In the genomic region with DNA sequence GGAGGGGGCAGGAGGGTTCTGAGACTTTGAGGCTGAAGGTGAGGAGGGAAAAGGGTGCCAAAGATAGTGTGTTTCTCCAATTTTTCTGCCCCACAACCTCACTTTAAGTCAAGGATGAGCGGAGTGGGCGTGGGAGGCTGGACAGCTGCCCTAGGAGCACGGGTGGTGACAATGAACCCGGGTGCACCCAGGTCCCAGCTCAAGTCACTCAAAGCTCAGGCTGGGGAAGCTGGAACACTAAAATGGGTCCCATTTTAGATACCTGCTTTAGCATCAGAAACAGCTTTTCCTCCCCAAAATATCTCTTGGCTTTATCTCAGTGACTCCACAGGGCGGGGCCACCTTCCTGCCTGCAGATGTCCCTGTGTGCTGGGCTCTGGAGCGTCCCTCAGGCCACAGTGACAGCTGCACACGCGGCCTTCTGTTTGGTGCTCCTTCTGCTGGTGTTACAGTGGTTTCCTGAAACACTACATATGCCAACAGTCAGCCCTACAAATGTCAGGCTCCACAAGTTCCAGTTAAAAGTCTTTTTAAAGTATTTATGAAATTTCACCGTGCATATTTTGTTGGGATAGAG, we compare ENCODE assay signal across 9 cellular contexts.
A peak's percentile ranks its signal among the peaks of the same experiment; 100 is the strongest.
DNase-seq lines count a peak whose midpoint lies in the region; ATAC-seq lines count a peak whose summit lies in the region.
"Had no signal": no experiment of that assay in that cellular context is flagged by ENCODE, and none has a peak within 500 bp of the region (broad histone marks: within the 10 kb centered on the region; RNA-seq: fewer than 3 reads in every experiment).

No MANE protein-coding gene starts in this region.

- DNase-seq in DMS 273 (lab: John Stamatoyannopoulos, UW; ENCODE audit: unreplicated experiment) = peak; percentile 54
- no peak for DNase-seq in DMS 273 treated with DMSO at 0.1 percent for 48 hours (lab: John Stamatoyannopoulos, UW)
- peak; percentile 85 for DNase-seq in MV-4-11 (lab: John Stamatoyannopoulos, UW)
- DNase-seq in globus pallidus (ENCODE audit: low spot score) = no peak

- no peak overlapping the region for H3K4me3 ChIP-seq in muscle layer of duodenum (ENCODE audit: low read depth in 1 of 2, low read length in 2 of 2)

- no peaks in the 10 kb centered on the region for H3K27me3 ChIP-seq in muscle layer of duodenum (ENCODE audit: low read depth, low read length)

- H3K9me3 ChIP-seq in muscle layer of duodenum (ENCODE audit: control insufficient read depth in 1 of 2, low read length in 2 of 2) = no peaks in the 10 kb centered on the region

- H3K36me3 ChIP-seq in muscle layer of duodenum (ENCODE audit: control insufficient read depth in 1 of 2, insufficient read depth in 2 of 2, low read length in 2 of 2) = no peaks in the 10 kb centered on the region

- no peaks in the 10 kb centered on the region for H3K27me3 Mint-ChIP-seq in activated naive CD8-positive, alpha-beta T cell

- H3K27ac ChIP-seq in muscle layer of duodenum (ENCODE audit: low read length) = peak overlapping the region; percentile 31
- H3K27ac ChIP-seq: 22Rv1 had no signal

- H3K27ac Mint-ChIP-seq in activated naive CD8-positive, alpha-beta T cell = peak overlapping the region; percentile 81

- ATAC-seq in GM21447 (IDR thresholded peaks at IDR 0.05; ENCODE audit: unreplicated experiment) (no peak), GM18870 (IDR thresholded peaks at IDR 0.05; ENCODE audit: unreplicated experiment) (no peak)

- no peaks in the 10 kb centered on the region for H3K9me3 Mint-ChIP-seq in activated naive CD8-positive, alpha-beta T cell (ENCODE audit: low read depth)

- peak overlapping the region; percentile 76 for H3K4me3 Mint-ChIP-seq in activated naive CD8-positive, alpha-beta T cell

- peaks cover 3 to 22% of the 10 kb centered on the region in 2 donors for H3K4me1 ChIP-seq in muscle layer of duodenum (ENCODE audit: control insufficient read depth in 1 of 2, insufficient read depth in 2 of 2, low read length in 2 of 2)

- H3K4me1 Mint-ChIP-seq in activated naive CD8-positive, alpha-beta T cell (ENCODE audit: low read depth) = peaks cover 36% of the 10 kb centered on the region

- H3K36me3 Mint-ChIP-seq in activated naive CD8-positive, alpha-beta T cell = no peaks in the 10 kb centered on the region

Comparison
In these comparisons a context has a peak if more than half of its experiments do, and no peak if none do; other contexts are left out.
1. DNase-seq: peak in DMS 273 (single experiment) and MV-4-11 (single experiment); none in DMS 273 treated with DMSO at 0.1 percent for 48 hours (single experiment) and globus pallidus (single experiment).